ENCODE assay signal across 8 cellular contexts in genomic region chr13:41700790-41701310, GRCh38.
DNase-seq lines count a peak whose midpoint lies in the region; ATAC-seq, FAIRE-seq and TF ChIP-seq lines count a peak whose summit lies in the region.

No MANE protein-coding gene starts in this region.

- TF ChIP-seq EP300 in sigmoid colon (IDR thresholded peaks at IDR 0.05) = peak in 1 of 4 donors; percentile 17

- H3K9me1 ChIP-seq in endothelial cell of umbilical vein (replicated peaks; ENCODE audit: control insufficient read depth, extremely low read depth, insufficient read depth, low read length) = no peaks in the 10 kb centered on the region

- no peak for TF ChIP-seq CTCF in HEK293 (tag by site-specific recombination; IDR thresholded peaks at IDR 0.05)
- TF ChIP-seq CTCF in endothelial cell of umbilical vein (IDR thresholded peaks at IDR 0.05; ENCODE audit: extremely low read depth in 1 of 2, insufficient read depth in 1 of 2, low read depth in 1 of 2, low read length in 2 of 2) = no peak
- no peak for TF ChIP-seq CTCF in sigmoid colon (IDR thresholded peaks at IDR 0.05)
- no peak for TF ChIP-seq CTCF in D721Med (IDR thresholded peaks at IDR 0.05; ENCODE audit: insufficient read depth, missing control alignments)

- no peak for ATAC-seq in GM18868 (IDR thresholded peaks at IDR 0.05; ENCODE audit: unreplicated experiment)

- H3K79me2 ChIP-seq in endothelial cell of umbilical vein (ENCODE audit: control insufficient read depth, insufficient read depth, low read length) = no peaks in the 10 kb centered on the region

- H2AFZ ChIP-seq in endothelial cell of umbilical vein (ENCODE audit: low read depth, low read length) = no peak overlapping the region

- peaks cover 0 to 5% of the 10 kb centered on the region in 2 experiments; a peak in 1 of 3 replicates for H3K36me3 ChIP-seq in HEK293 (ENCODE audit: control insufficient read depth in 2 of 2, insufficient read depth in 1 of 2, low read length in 2 of 2)
- H3K36me3 ChIP-seq in endothelial cell of umbilical vein (ENCODE audit: control insufficient read depth in 2 of 2, extremely low read depth in 1 of 2, insufficient read depth in 2 of 2, low read length in 2 of 2) = no peaks in the 10 kb centered on the region
- H3K36me3 ChIP-seq in sigmoid colon = peaks cover 0 to 11% (median 0%) of the 10 kb centered on the region in 4 donors

- H3K4me3 ChIP-seq in HEK293 (ENCODE audit: low read depth, low read length) (no peak overlapping the region), endothelial cell of umbilical vein (replicated peaks in 1 of 3; ENCODE audit: insufficient read depth in 1 of 3, low read depth in 1 of 3, low read length in 3 of 3) (no peak overlapping the region), sigmoid colon (no peak overlapping the region)

- DNase-seq in NCI-H774 (lab: John Stamatoyannopoulos, UW) = peak; percentile 26
- DNase-seq in endothelial cell of umbilical vein (ENCODE audit: low read depth, low spot score) = peak; percentile 74
- no peak for DNase-seq in sigmoid colon
- no peak for DNase-seq in stimulated activated CD4-positive, alpha-beta T cell treated with anti-CD3 and anti-CD28 coated beads, Interleukin-4, amount 100 ng/mL, for 1 hour
- DNase-seq in iPS-NIHi11 (ENCODE audit: low spot score) = no peak
- no peak for DNase-seq in D721Med (ENCODE audit: insufficient read length, low spot score)

- H3K9me3 ChIP-seq in HEK293 (ENCODE audit: control insufficient read depth, insufficient read depth, low read depth, low read length) (no peaks in the 10 kb centered on the region), endothelial cell of umbilical vein (replicated peaks; ENCODE audit: control insufficient read depth, insufficient read depth, low read length) (no peaks in the 10 kb centered on the region), sigmoid colon (no peaks in the 10 kb centered on the region)

- CTCF ChIA-PET in HEK293 (lab: Yijun Ruan, JAX) (no interaction called here), endothelial cell of umbilical vein (lab: Charles Lee) (no interaction called here)

- no peak overlapping the region for H3K9ac ChIP-seq in endothelial cell of umbilical vein (replicated peaks; ENCODE audit: extremely low read depth, insufficient read depth, low read length)

- FAIRE-seq in endothelial cell of umbilical vein (lab: Jason Lieb, UNC) (peak; percentile 59), D721Med (lab: Jason Lieb, UNC) (no peak)

- TF ChIP-seq POLR2A in endothelial cell of umbilical vein (IDR thresholded peaks at IDR 0.05; ENCODE audit: low read depth, low read length) (no peak), sigmoid colon (IDR thresholded peaks at IDR 0.05) (no peak)

- dilution Hi-C loops in endothelial cell of umbilical vein (cut with MboI; ENCODE audit: extremely low pct_ligation_motif_present, low sequenced_read_pairs) = no loop called here

- H3K27me3 ChIP-seq in endothelial cell of umbilical vein (ENCODE audit: control insufficient read depth in 2 of 2, insufficient read depth in 2 of 2, low read length in 2 of 2) (no peaks in the 10 kb centered on the region), sigmoid colon (no peaks in the 10 kb centered on the region)

- intact Hi-C loops in endothelial cell of umbilical vein (cut with micrococcal nuclease) = no loop called here
- intact Hi-C loops in sigmoid colon (cut with DNase I) = no loop called here

- no peaks in the 10 kb centered on the region for H4K20me1 ChIP-seq in endothelial cell of umbilical vein (replicated peaks; ENCODE audit: control insufficient read depth, extremely low read depth, insufficient read depth, low read length)

- H3K4me1 ChIP-seq in HEK293 (ENCODE audit: control insufficient read depth, insufficient read depth, low read length) = peaks cover 13% of the 10 kb centered on the region
- H3K4me1 ChIP-seq in endothelial cell of umbilical vein (ENCODE audit: control insufficient read depth, extremely low read depth, insufficient read depth, low read length) = peaks cover 16% of the 10 kb centered on the region
- H3K4me1 ChIP-seq in sigmoid colon = peaks cover 0 to 54% (median 36%) of the 10 kb centered on the region in 4 donors

- H3K4me2 ChIP-seq in endothelial cell of umbilical vein (ENCODE audit: insufficient read depth, low read length) = no peak overlapping the region

- BruUV-seq in endothelial cell of umbilical vein (replicated peaks; lab: Mats Ljungman, UMichigan) = no TSS peak

- H3K27ac ChIP-seq in HEK293 (ENCODE audit: extremely low read depth, low read depth, low read length) (no peak overlapping the region), endothelial cell of umbilical vein (ENCODE audit: insufficient read depth, low read depth, low read length) (no peak overlapping the region), sigmoid colon (peak overlapping the region in 3 of 4 donors; percentile 35 to 66 (median 47))

- POLR2A ChIA-PET in HEK293 (lab: Yijun Ruan, JAX) = no interaction called here
- POLR2A ChIA-PET in endothelial cell of umbilical vein (lab: Charles Lee) = no interaction called here

TF ChIP-seq in HEK293, 187 proteins besides CTCF, POLR2A, EP300 and RAD21 (continues in another document):
- TF ChIP-seq, protein P1, sequence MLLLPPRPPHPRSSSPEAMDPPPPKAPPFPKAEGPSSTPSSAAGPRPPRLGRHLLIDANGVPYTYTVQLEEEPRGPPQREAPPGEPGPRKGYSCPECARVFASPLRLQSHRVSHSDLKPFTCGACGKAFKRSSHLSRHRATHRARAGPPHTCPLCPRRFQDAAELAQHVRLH (tag by site-specific recombination; IDR thresholded peaks at IDR 0.05) = no peak
- TF ChIP-seq ZBTB10 (tag by site-specific recombination; IDR thresholded peaks at IDR 0.05) = no peak
- TF ChIP-seq ZBTB17 (tag by site-specific recombination; IDR thresholded peaks at IDR 0.05) = no peak
- TF ChIP-seq BCL11B (tag by site-specific recombination; IDR thresholded peaks at IDR 0.05; ENCODE audit: low read depth) = peak; percentile 79
- no peak for TF ChIP-seq KLF8 (tag by site-specific recombination; IDR thresholded peaks at IDR 0.05)
- peak; percentile 48; the same call in 1 of the 2 replicates for TF ChIP-seq ZNF843 (tag by site-specific recombination; IDR thresholded peaks at IDR 0.05)
- no peak for TF ChIP-seq ZNF792 (tag by site-specific recombination; IDR thresholded peaks at IDR 0.05)
- TF ChIP-seq ZXDB (tag by site-specific recombination; IDR thresholded peaks at IDR 0.05) = 0 out of 2 replicates have a peak, but pooled peaks have one; percentile 21
- peak; percentile 49 for TF ChIP-seq GLIS1 (tag by site-specific recombination; IDR thresholded peaks at IDR 0.05)

TF ChIP-seq in endothelial cell of umbilical vein, 7 proteins besides CTCF, POLR2A, EP300 and RAD21:
- TF ChIP-seq JUN (IDR thresholded peaks at IDR 0.05; ENCODE audit: borderline replicate concordance, insufficient read depth, insufficient read length, low read depth) (no peak), MAX (IDR thresholded peaks at IDR 0.05; ENCODE audit: insufficient read depth, insufficient read length) (no peak), MYC (IDR thresholded peaks at IDR 0.05; ENCODE audit: low read depth, low read length) (no peak), GATA2 (IDR thresholded peaks at IDR 0.05; ENCODE audit: insufficient read depth, insufficient read length, low read depth, low read length) (no peak), EZH2 (IDR thresholded peaks at IDR 0.05; ENCODE audit: borderline replicate concordance, low read depth, low read length, severe bottlenecking) (no peak), FOS (IDR thresholded peaks at IDR 0.05; ENCODE audit: borderline replicate concordance, insufficient read depth, low read length) (no peak), POLR2AphosphoS5 (IDR thresholded peaks at IDR 0.05; ENCODE audit: insufficient read depth, low read depth, low read length) (no peak)

Comparison
In these comparisons a context has a peak if more than half of its experiments do, and no peak if none do; other contexts are left out.
1. H3K27ac ChIP-seq: peak in sigmoid colon (3 of 4); none in HEK293 (single experiment) and endothelial cell of umbilical vein (single experiment).
2. DNase-seq: peak in NCI-H774 (single experiment) and endothelial cell of umbilical vein (single experiment); none in sigmoid colon (single experiment), stimulated activated CD4-positive, alpha-beta T cell treated with anti-CD3 and anti-CD28 coated beads, Interleukin-4, amount 100 ng/mL, for 1 hour (single experiment), iPS-NIHi11 (single experiment) and D721Med (single experiment).